ENCODE assay signal across 1 cellular context in the genomic region with DNA sequence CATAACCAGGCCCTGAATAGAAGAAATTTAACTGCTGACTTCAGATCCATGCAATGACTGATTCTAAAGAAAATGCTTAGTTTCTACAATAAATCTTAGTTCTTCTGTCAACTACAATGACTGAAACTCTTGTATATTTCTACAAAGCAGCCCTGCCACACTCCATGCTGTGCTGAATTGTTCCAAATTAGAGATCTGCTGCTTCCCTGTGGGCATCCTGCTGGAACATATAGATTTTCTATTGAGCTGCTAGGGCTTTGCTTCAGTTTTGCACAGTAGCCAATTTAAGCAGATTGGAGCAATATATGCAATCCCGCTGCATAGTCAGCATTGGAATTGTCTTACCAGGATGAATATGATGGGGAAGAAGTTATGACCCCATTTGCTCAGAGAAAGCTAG.
TF ChIP-seq lines count a peak whose summit lies in the region.

No MANE protein-coding gene starts in this region.

TF ChIP-seq in neural cell, 6 proteins besides CTCF, POLR2A, EP300 and RAD21:
- TF ChIP-seq, protein P1, sequence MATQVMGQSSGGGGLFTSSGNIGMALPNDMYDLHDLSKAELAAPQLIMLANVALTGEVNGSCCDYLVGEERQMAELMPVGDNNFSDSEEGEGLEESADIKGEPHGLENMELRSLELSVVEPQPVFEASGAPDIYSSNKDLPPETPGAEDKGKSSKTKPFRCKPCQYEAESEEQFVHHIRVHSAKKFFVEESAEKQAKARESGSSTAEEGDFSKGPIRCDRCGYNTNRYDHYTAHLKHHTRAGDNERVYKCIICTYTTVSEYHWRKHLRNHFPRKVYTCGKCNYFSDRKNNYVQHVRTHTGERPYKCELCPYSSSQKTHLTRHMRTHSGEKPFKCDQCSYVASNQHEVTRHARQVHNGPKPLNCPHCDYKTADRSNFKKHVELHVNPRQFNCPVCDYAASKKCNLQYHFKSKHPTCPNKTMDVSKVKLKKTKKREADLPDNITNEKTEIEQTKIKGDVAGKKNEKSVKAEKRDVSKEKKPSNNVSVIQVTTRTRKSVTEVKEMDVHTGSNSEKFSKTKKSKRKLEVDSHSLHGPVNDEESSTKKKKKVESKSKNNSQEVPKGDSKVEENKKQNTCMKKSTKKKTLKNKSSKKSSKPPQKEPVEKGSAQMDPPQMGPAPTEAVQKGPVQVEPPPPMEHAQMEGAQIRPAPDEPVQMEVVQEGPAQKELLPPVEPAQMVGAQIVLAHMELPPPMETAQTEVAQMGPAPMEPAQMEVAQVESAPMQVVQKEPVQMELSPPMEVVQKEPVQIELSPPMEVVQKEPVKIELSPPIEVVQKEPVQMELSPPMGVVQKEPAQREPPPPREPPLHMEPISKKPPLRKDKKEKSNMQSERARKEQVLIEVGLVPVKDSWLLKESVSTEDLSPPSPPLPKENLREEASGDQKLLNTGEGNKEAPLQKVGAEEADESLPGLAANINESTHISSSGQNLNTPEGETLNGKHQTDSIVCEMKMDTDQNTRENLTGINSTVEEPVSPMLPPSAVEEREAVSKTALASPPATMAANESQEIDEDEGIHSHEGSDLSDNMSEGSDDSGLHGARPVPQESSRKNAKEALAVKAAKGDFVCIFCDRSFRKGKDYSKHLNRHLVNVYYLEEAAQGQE (IDR thresholded peaks at IDR 0.05; ENCODE audit: borderline replicate concordance) = peak; percentile 81
- TF ChIP-seq EZH2 (IDR thresholded peaks at IDR 0.05; ENCODE audit: borderline replicate concordance, insufficient read depth, low read length, poor library complexity, severe bottlenecking) (no peak), SMC3 (conservative IDR thresholded peaks at IDR 0.05; ENCODE audit: poor library complexity) (no peak), TAF1 (IDR thresholded peaks at IDR 0.05; ENCODE audit: low read depth) (no peak), POLR2AphosphoS5 (IDR thresholded peaks at IDR 0.05) (peak; percentile 60)
